Comparison of ENCODE assay signal across 16 cellular contexts in the genomic region with DNA sequence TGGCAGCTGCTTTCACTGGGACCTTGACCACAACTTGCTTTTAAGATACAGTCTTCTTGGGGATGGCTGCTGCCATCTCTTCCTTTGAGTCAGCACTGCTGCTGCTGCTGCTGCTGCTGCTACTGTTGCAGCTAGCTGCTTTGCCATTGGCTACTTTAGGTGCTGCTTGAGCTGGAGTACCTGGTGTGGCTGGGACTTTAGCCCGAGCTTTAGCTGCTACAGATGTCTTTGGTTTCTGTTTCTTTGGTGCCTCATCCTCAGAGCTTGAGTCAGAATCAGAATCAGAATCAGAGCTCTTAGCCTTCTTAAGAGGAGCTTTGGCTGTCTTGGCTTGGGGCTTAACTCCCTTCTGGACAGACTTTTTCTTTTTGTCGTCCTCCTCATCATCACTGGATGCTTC. TPM values are rescaled to one million over a fixed set of nuclear protein-coding genes. Genes with fewer than 3 reads are reported as not detected.
DNase-seq lines count a peak whose midpoint lies in the region; ATAC-seq, FAIRE-seq and TF ChIP-seq lines count a peak whose summit lies in the region.
"Had no signal": no experiment of that assay in that cellular context is flagged by ENCODE, and none has a peak within 500 bp of the region (broad histone marks: within the 10 kb centered on the region; RNA-seq: fewer than 3 reads in every experiment).

No MANE protein-coding gene starts in this region.

- intact Hi-C loops in right cardiac atrium (cut with DNase I): no loop called here

- H3K4me2 ChIP-seq in astrocyte (ENCODE audit: low read length): no peak overlapping the region

- no peaks in the 10 kb centered on the region for H3K79me2 ChIP-seq in astrocyte (ENCODE audit: insufficient read depth, low read length)

- no peaks in the 10 kb centered on the region for H3K36me3 Mint-ChIP-seq in astrocyte (ENCODE audit: low read depth, unreplicated experiment)
- H3K36me3 Mint-ChIP-seq: activated naive CD8-positive, alpha-beta T cell treated with anti-CD3 and anti-CD28 coated beads, Interleukin-2, amount 10 ng/mL, durations not matched to agents 7 days and 5 days had no signal

- no peaks in the 10 kb centered on the region for H3K36me3 ChIP-seq in astrocyte (ENCODE audit: insufficient read depth, low read length)

- H3K27ac ChIP-seq in astrocyte (ENCODE audit: low read depth, low read length) (no peak overlapping the region), right cardiac atrium (ENCODE audit: low read length) (no peak overlapping the region)

- H3K27me3 Mint-ChIP-seq in astrocyte (ENCODE audit: low read depth, unreplicated experiment): peaks cover 2% of the 10 kb centered on the region
- H3K27me3 Mint-ChIP-seq: activated naive CD8-positive, alpha-beta T cell treated with anti-CD3 and anti-CD28 coated beads, Interleukin-2, amount 10 ng/mL, durations not matched to agents 7 days and 5 days had no signal

- no peaks in the 10 kb centered on the region for H3K9me3 ChIP-seq in astrocyte (ENCODE audit: insufficient read depth, low read depth, low read length)
- H3K9me3 ChIP-seq in right cardiac atrium (ENCODE audit: control insufficient read depth, low read length): no peaks in the 10 kb centered on the region

- DNase-seq in NK-92 treated with Interleukin-12 subunit alpha and Interleukin-12 subunit beta, amount 100 ng/mL, for 24 hours (lab: John Stamatoyannopoulos, UW): peak; percentile 36
- DNase-seq in NK-92 (lab: John Stamatoyannopoulos, UW; ENCODE audit: unreplicated experiment) (no peak), DMS53 (lab: John Stamatoyannopoulos, UW) (peak; percentile 40), NCI-H510A (lab: John Stamatoyannopoulos, UW) (peak; percentile 24), astrocyte (ENCODE audit: low read depth) (peak; percentile 10), NCI-H226 (no peak), right cardiac atrium (no peak)
- DNase-seq: activated CD4-positive, CD25-positive, alpha-beta regulatory T cell treated with anti-CD3 and anti-CD28 coated beads, Interleukin-2, amount 50 U/mL, for 72 hours; activated naive CD8-positive, alpha-beta T cell treated with anti-CD3 and anti-CD28 coated beads, Interleukin-2, amount 10 ng/mL, durations not matched to agents 7 days and 5 days; HCEC 1CT; immature natural killer cell; Kasumi-1; mesenchymal stem cell; NCI-H1694 treated with DMSO at 0.1 percent for 48 hours had no signal

- H3K4me1 Mint-ChIP-seq in astrocyte (ENCODE audit: low read depth, unreplicated experiment): peaks cover 2% of the 10 kb centered on the region
- H3K4me1 Mint-ChIP-seq: immature natural killer cell had no signal

- H3K27me3 ChIP-seq in astrocyte (ENCODE audit: insufficient read depth, low read length) (no peaks in the 10 kb centered on the region), right cardiac atrium (ENCODE audit: control insufficient read depth, insufficient read depth) (no peaks in the 10 kb centered on the region)

- no peak overlapping the region for H3K27ac Mint-ChIP-seq in astrocyte (ENCODE audit: unreplicated experiment)
- H3K27ac Mint-ChIP-seq: activated naive CD8-positive, alpha-beta T cell treated with anti-CD3 and anti-CD28 coated beads, Interleukin-2, amount 10 ng/mL, durations not matched to agents 7 days and 5 days; immature natural killer cell had no signal

- H4K20me1 ChIP-seq in astrocyte (ENCODE audit: insufficient read depth, low read length): no peaks in the 10 kb centered on the region

- no peak for TF ChIP-seq CTCF in astrocyte (IDR thresholded peaks at IDR 0.05; ENCODE audit: insufficient read depth, low read depth, low read length)

- H3K4me3 ChIP-seq in astrocyte (ENCODE audit: insufficient read depth, low read depth, low read length) (no peak overlapping the region), right cardiac atrium (ENCODE audit: low read length) (no peak overlapping the region)

- H2AFZ ChIP-seq in astrocyte (ENCODE audit: low read depth, low read length): no peak overlapping the region

- no peak for FAIRE-seq in astrocyte (lab: Jason Lieb, UNC)

- H3K4me1 ChIP-seq in astrocyte (ENCODE audit: insufficient read depth, low read length) (no peaks in the 10 kb centered on the region), right cardiac atrium (ENCODE audit: control insufficient read depth, insufficient read depth, low read length) (no peaks in the 10 kb centered on the region)

- no peaks in the 10 kb centered on the region for H3K9me3 Mint-ChIP-seq in astrocyte (ENCODE audit: unreplicated experiment)
- H3K9me3 Mint-ChIP-seq: activated naive CD8-positive, alpha-beta T cell treated with anti-CD3 and anti-CD28 coated beads, Interleukin-2, amount 10 ng/mL, durations not matched to agents 7 days and 5 days had no signal

- ATAC-seq in GM18873 (IDR thresholded peaks at IDR 0.05; ENCODE audit: low FRiP score, unreplicated experiment): no peak
- ATAC-seq in right cardiac atrium: no peak

- H3K9ac ChIP-seq in astrocyte (ENCODE audit: low read length): no peak overlapping the region

- no peak overlapping the region for H3K4me3 Mint-ChIP-seq in astrocyte (ENCODE audit: unreplicated experiment)
- H3K4me3 Mint-ChIP-seq: activated naive CD8-positive, alpha-beta T cell treated with anti-CD3 and anti-CD28 coated beads, Interleukin-2, amount 10 ng/mL, durations not matched to agents 7 days and 5 days; immature natural killer cell had no signal

- WGBS in right cardiac atrium: 76% methylated on average over 2 of the region's 2 CpGs

RNA-seq across cellular contexts. Expression of gene FAM9B, which starts 52.2 kb away (rescaled TPM):
- not detected in 2 replicates for total RNA-seq in astrocyte
- not detected for total RNA-seq in right cardiac atrium
- not detected for polyA plus RNA-seq in right cardiac atrium
- total RNA-seq: activated naive CD8-positive, alpha-beta T cell treated with anti-CD3 and anti-CD28 coated beads, Interleukin-2, amount 10 ng/mL, durations not matched to agents 7 days and 5 days; omental fat pad had no signal

Comparison
In these comparisons a context has a peak if more than half of its experiments do, and no peak if none do; other contexts are left out.
1. DNase-seq: peak in NK-92 treated with Interleukin-12 subunit alpha and Interleukin-12 subunit beta, amount 100 ng/mL, for 24 hours (single experiment), DMS53 (single experiment), NCI-H510A (single experiment) and astrocyte (single experiment); none in NK-92 (single experiment), NCI-H226 (single experiment) and right cardiac atrium (0 of 3).